ENCODE assay signal across 8 cellular contexts in genomic region chr7:112162161-112163020, GRCh38. TPM values are rescaled to one million over a fixed set of nuclear protein-coding genes. Genes with fewer than 3 reads are reported as not detected.
DNase-seq lines count a peak whose midpoint lies in the region; ATAC-seq and TF ChIP-seq lines count a peak whose summit lies in the region.

No MANE protein-coding gene starts in this region.

- no peaks in the 10 kb centered on the region for H3K9me3 ChIP-seq in endodermal cell (ENCODE audit: control insufficient read depth, low read length)

- no peaks in the 10 kb centered on the region for H3K36me3 Mint-ChIP-seq in endodermal cell (ENCODE audit: low read depth)

- no peaks in the 10 kb centered on the region for H3K36me3 ChIP-seq in endodermal cell (ENCODE audit: control insufficient read depth, insufficient read depth, low read length)

- H3K4me3 ChIP-seq in endodermal cell (ENCODE audit: low read length), result no peak overlapping the region

- H3K27me3 ChIP-seq in endodermal cell (ENCODE audit: control insufficient read depth, insufficient read depth, low read length, poor library complexity, severe bottlenecking), result no peaks in the 10 kb centered on the region

- ATAC-seq in HG02623 (IDR thresholded peaks at IDR 0.05; ENCODE audit: unreplicated experiment) (no peak), GM18907 (IDR thresholded peaks at IDR 0.05; ENCODE audit: unreplicated experiment) (no peak)

- H3K4me1 Mint-ChIP-seq in endodermal cell, result peaks cover 43% of the 10 kb centered on the region

- peak overlapping the region; percentile 93 for H3K27ac ChIP-seq in endodermal cell (ENCODE audit: low read depth, low read length)

- DNase-seq in EH (ENCODE audit: low read depth) (peak; percentile 37), NCI-H345 treated with DMSO at 0.1 percent for 48 hours (lab: John Stamatoyannopoulos, UW; ENCODE audit: unreplicated experiment) (peak; percentile 79), endodermal cell (peak; percentile 92), medulla oblongata (ENCODE audit: extremely low spot score) (peak; percentile 94), activated T-cell treated with anti-CD3 and anti-CD28 coated beads for 4 hours (no peak)
- no peak for DNase-seq in stimulated activated CD4-positive, alpha-beta T cell treated with anti-CD3 and anti-CD28 coated beads, Interleukin-1b, Interleukin-23, amount 100 ng/mL, for 48 hours

- 41 to 56% methylated on average over 4 of the region's 4 CpGs for WGBS in endodermal cell (ENCODE audit: insufficient coverage in 1 of 2, insufficient read length in 1 of 2), 2 experiments

- H3K27me3 Mint-ChIP-seq in endodermal cell (ENCODE audit: insufficient read depth), result no peaks in the 10 kb centered on the region

- peaks cover 23% of the 10 kb centered on the region for H3K4me1 ChIP-seq in endodermal cell (ENCODE audit: control insufficient read depth, insufficient read depth, low read length)

- no peak for TF ChIP-seq CTCF in endodermal cell (conservative IDR thresholded peaks at IDR 0.05)

- no peaks in the 10 kb centered on the region for H3K9me3 Mint-ChIP-seq in endodermal cell

- no peak overlapping the region for H3K9ac ChIP-seq in endodermal cell (ENCODE audit: extremely low read depth, low read length, poor library complexity, severe bottlenecking)

- peak overlapping the region; percentile 87 for H3K27ac Mint-ChIP-seq in endodermal cell

- peak overlapping the region; percentile 21 for H3K4me3 Mint-ChIP-seq in endodermal cell

RNA-seq across cellular contexts. Expression of gene DOCK4, which starts 43.8 kb away (rescaled TPM):
- total RNA-seq in endodermal cell, result 10 to 100 TPM; 11.2 to 15.3 TPM
- polyA plus RNA-seq in endodermal cell (2013, experiment 1 of 2), result 23.2 TPM
- polyA plus RNA-seq in endodermal cell (2013, experiment 2 of 2), result 25.1 TPM

RNA-seq across cellular contexts. Expression of gene ZNF277, which starts 44.1 kb away (rescaled TPM):
- total RNA-seq in endodermal cell, result 10 to 100 TPM; 20.3 to 20.4 TPM
- polyA plus RNA-seq in endodermal cell (2013, experiment 1 of 2), result 34.4 TPM
- 36.0 TPM for polyA plus RNA-seq in endodermal cell (2013, experiment 2 of 2)

Comparison
In these comparisons a context has a peak if more than half of its experiments do, and no peak if none do; other contexts are left out.
1. DNase-seq: peak in EH (single experiment), NCI-H345 treated with DMSO at 0.1 percent for 48 hours (single experiment), endodermal cell (single experiment) and medulla oblongata (single experiment); none in activated T-cell treated with anti-CD3 and anti-CD28 coated beads for 4 hours (single experiment) and stimulated activated CD4-positive, alpha-beta T cell treated with anti-CD3 and anti-CD28 coated beads, Interleukin-1b, Interleukin-23, amount 100 ng/mL, for 48 hours (single experiment).